8 cellular contexts compared by ENCODE assay signal in the genomic region with DNA sequence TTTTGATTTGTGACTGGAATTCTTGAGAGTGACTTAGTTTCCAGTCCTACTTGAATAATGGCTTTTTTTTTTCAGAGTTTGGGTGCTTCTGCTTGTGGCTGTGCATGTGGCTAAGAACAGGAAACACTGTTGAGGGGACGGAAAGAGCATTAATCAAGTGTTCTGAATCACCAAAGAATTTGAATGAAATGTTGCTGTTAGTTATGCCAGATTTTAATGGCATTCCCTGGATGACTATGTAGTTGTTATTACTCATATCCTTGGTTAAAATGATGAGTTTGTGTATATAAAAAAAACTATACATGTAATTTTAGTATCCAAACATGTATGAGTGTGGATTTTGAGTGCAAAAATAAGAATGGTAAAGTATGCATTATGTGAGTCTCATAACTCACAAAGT.
DNase-seq lines count a peak whose midpoint lies in the region; FAIRE-seq and TF ChIP-seq lines count a peak whose summit lies in the region.

No MANE protein-coding gene starts in this region.

- H3K4me2 ChIP-seq in mammary epithelial cell (ENCODE audit: insufficient read depth, low read depth, low read length), result peak overlapping the region; percentile 30

- H3K27me3 ChIP-seq in mammary epithelial cell (ENCODE audit: insufficient read depth, low read length), result no peaks in the 10 kb centered on the region

- FAIRE-seq in D721Med (lab: Jason Lieb, UNC), result no peak

- no peak overlapping the region for H3K9ac ChIP-seq in mammary epithelial cell (ENCODE audit: insufficient read depth, low read length)

- DNase-seq in GM04504 (ENCODE audit: low read depth), result peak; percentile 44
- peak; percentile 81 for DNase-seq in LHCN-M2 (ENCODE audit: low read depth)
- peak; percentile 71 for DNase-seq in mammary epithelial cell
- DNase-seq in non-pigmented ciliary epithelial cell (ENCODE audit: low read depth), result peak; percentile 64
- DNase-seq in COR-L47 (lab: John Stamatoyannopoulos, UW), result no peak
- no peak for DNase-seq in cortex of kidney (lab: John Stamatoyannopoulos, UW)
- DNase-seq in D721Med (ENCODE audit: insufficient read length, low spot score), result no peak
- no peak for DNase-seq in amygdala (lab: John Stamatoyannopoulos, UW)

- dilution Hi-C loops in mammary epithelial cell (cut with HindIII; ENCODE audit: low sequenced_read_pairs), result no loop called here

- H3K9me3 ChIP-seq in mammary epithelial cell (replicated peaks; ENCODE audit: insufficient read depth, low read length), result no peaks in the 10 kb centered on the region

- WGBS in mammary epithelial cell (ENCODE audit: low coverage, missing lambda C conversion rate), result 0% methylated on average over 1 of the region's 1 CpG

- H4K20me1 ChIP-seq in mammary epithelial cell (ENCODE audit: insufficient read depth, low read length), result no peaks in the 10 kb centered on the region

- CTCF ChIA-PET in mammary epithelial cell (lab: Charles Lee; ENCODE audit: low non-redundant PET), result no interaction called here

- no peak for TF ChIP-seq CTCF in mammary epithelial cell (conservative IDR thresholded peaks at IDR 0.05 in 1 of 2, IDR thresholded peaks at IDR 0.05 in 1 of 2; ENCODE audit: extremely low read depth in 1 of 2, insufficient read depth in 1 of 2, low read depth in 1 of 2, low read length in 2 of 2)
- no peak for TF ChIP-seq CTCF in D721Med (IDR thresholded peaks at IDR 0.05; ENCODE audit: insufficient read depth, missing control alignments)

- H3K4me3 ChIP-seq in mammary epithelial cell (replicated peaks in 1 of 3; ENCODE audit: insufficient read depth in 1 of 3, low read depth in 2 of 3, low read length in 3 of 3), result no peak overlapping the region

- BruUV-seq in mammary epithelial cell (replicated peaks; lab: Mats Ljungman, UMichigan), result no TSS peak

- no peaks in the 10 kb centered on the region for H3K36me3 ChIP-seq in mammary epithelial cell (ENCODE audit: insufficient read depth, low read length)

- no peak overlapping the region for H3K27ac ChIP-seq in mammary epithelial cell (ENCODE audit: insufficient read depth, low read depth, low read length)

- no peak overlapping the region for H2AFZ ChIP-seq in mammary epithelial cell (ENCODE audit: low read depth, low read length)

- H3K79me2 ChIP-seq in mammary epithelial cell (ENCODE audit: insufficient read depth, low read length), result no peaks in the 10 kb centered on the region

- H3K4me1 ChIP-seq in mammary epithelial cell (ENCODE audit: insufficient read depth, low read length), result peaks cover 6% of the 10 kb centered on the region

- intact Hi-C loops in mammary epithelial cell (cut with micrococcal nuclease), result no loop called here

- in situ Hi-C loops in mammary epithelial cell (cut with MboI; ENCODE audit: low sequenced_read_pairs in 2 of 2), result no loop called here

Comparison
In these comparisons a context has a peak if more than half of its experiments do, and no peak if none do; other contexts are left out.
1. DNase-seq: peak in GM04504 (single experiment), LHCN-M2 (single experiment), mammary epithelial cell (single experiment) and non-pigmented ciliary epithelial cell (single experiment); none in COR-L47 (single experiment), cortex of kidney (single experiment), D721Med (single experiment) and amygdala (0 of 56).